ENCODE assay signal across 18 cellular contexts in genomic region chr12:132320767-132321211, GRCh38. TPM values are rescaled to one million over a fixed set of nuclear protein-coding genes. Genes with fewer than 3 reads are reported as not detected.
DNase-seq lines count a peak whose midpoint lies in the region; ATAC-seq, FAIRE-seq and TF ChIP-seq lines count a peak whose summit lies in the region.
"Had no signal": no experiment of that assay in that cellular context is flagged by ENCODE, and none has a peak within 500 bp of the region (broad histone marks: within the 10 kb centered on the region; RNA-seq: fewer than 3 reads in every experiment).

No MANE protein-coding gene starts in this region.

- TF ChIP-seq CTCF in left ventricle myocardium inferior (IDR thresholded peaks at IDR 0.05; ENCODE audit: borderline replicate concordance) (no peak), HEK293 (tag by site-specific recombination; IDR thresholded peaks at IDR 0.05) (no peak), kidney (IDR thresholded peaks at IDR 0.05; ENCODE audit: borderline replicate concordance, extremely low read depth, insufficient read depth) (no peak), spleen (IDR thresholded peaks at IDR 0.05 in 8 of 11, conservative IDR thresholded peaks at IDR 0.05 in 3 of 11) (no peak)

- H3K9me3 ChIP-seq in left ventricle myocardium inferior (replicated peaks) (no peaks in the 10 kb centered on the region), HEK293 (ENCODE audit: control insufficient read depth, insufficient read depth, low read depth, low read length) (no peaks in the 10 kb centered on the region), kidney (ENCODE audit: control insufficient read depth in 1 of 2, low read length in 2 of 2) (no peaks in the 10 kb centered on the region), spleen (no peaks in the 10 kb centered on the region)
- H3K9me3 ChIP-seq: BLaER1, HAP-1 had no signal

- H3K4me1 ChIP-seq in left ventricle myocardium inferior (no peaks in the 10 kb centered on the region), HEK293 (ENCODE audit: control insufficient read depth, insufficient read depth, low read length) (no peaks in the 10 kb centered on the region), kidney (ENCODE audit: control insufficient read depth in 1 of 2, insufficient read depth in 1 of 2, low read depth in 1 of 2, low read length in 2 of 2) (no peaks in the 10 kb centered on the region), spleen (peaks cover 0 to 20% (median 5%) of the 10 kb centered on the region in 6 donors)
- H3K4me1 ChIP-seq: HAP-1 had no signal

- WGBS in spleen, 5 donors: 82 to 93% (median 89%) methylated on average over 8 to 23 of the region's 23 CpGs

- POLR2A ChIA-PET in HEK293 (lab: Yijun Ruan, JAX): no interaction called here

- H3K9me3 Mint-ChIP-seq in stimulated activated naive B cell treated with anti-CD40 and anti-IgM and Interleukin-4, amounts not matched to agents 10 μg/mL and 1 μg/mL and 100 μg/mL, for 72 hours: no peaks in the 10 kb centered on the region
- H3K9me3 Mint-ChIP-seq: CD8-positive, alpha-beta memory T cell; HFFc6 had no signal

- H3K36me3 Mint-ChIP-seq in stimulated activated naive B cell treated with anti-CD40 and anti-IgM and Interleukin-4, amounts not matched to agents 10 μg/mL and 1 μg/mL and 100 μg/mL, for 72 hours: no peaks in the 10 kb centered on the region
- H3K36me3 Mint-ChIP-seq: CD8-positive, alpha-beta memory T cell had no signal

- CTCF ChIA-PET in HEK293 (lab: Yijun Ruan, JAX): no interaction called here

- no peak for FAIRE-seq in kidney (lab: Jason Lieb, UNC)
- FAIRE-seq: H1, HepG2, HTR-8/SVneo had no signal

- H3K4me3 ChIP-seq in left ventricle myocardium inferior (no peak overlapping the region), HEK293 (ENCODE audit: low read depth, low read length) (no peak overlapping the region), kidney (ENCODE audit: low read length in 2 of 2) (no peak overlapping the region), spleen (no peak overlapping the region)
- H3K4me3 ChIP-seq: BLaER1, HAP-1 had no signal

- H3K9ac ChIP-seq in kidney (ENCODE audit: low read length in 2 of 2): no peak overlapping the region
- H3K9ac ChIP-seq: BLaER1 had no signal

- TF ChIP-seq POLR2A in spleen (IDR thresholded peaks at IDR 0.05): no peak

- peaks cover 100% of the 10 kb centered on the region for H3K27me3 ChIP-seq in left ventricle myocardium inferior (ENCODE audit: low read depth)
- H3K27me3 ChIP-seq in spleen (replicated peaks in 1 of 7): peaks cover 0 to 96% (median 27%) of the 10 kb centered on the region in 7 donors

- H3K27me3 Mint-ChIP-seq in stimulated activated naive B cell treated with anti-CD40 and anti-IgM and Interleukin-4, amounts not matched to agents 10 μg/mL and 1 μg/mL and 100 μg/mL, for 72 hours: peaks cover 42 to 64% of the 10 kb centered on the region in 2 donors

- peaks cover 0 to 8% of the 10 kb centered on the region in 2 donors for H3K4me1 Mint-ChIP-seq in stimulated activated naive B cell treated with anti-CD40 and anti-IgM and Interleukin-4, amounts not matched to agents 10 μg/mL and 1 μg/mL and 100 μg/mL, for 72 hours

- intact Hi-C loops in Right ventricle myocardium inferior (cut with DNase I): no loop called here
- intact Hi-C loops in left ventricle myocardium inferior (cut with micrococcal nuclease): no loop called here
- intact Hi-C loops in kidney (cut with DNase I): no loop called here
- intact Hi-C loops in spleen (cut with DNase I; ENCODE audit: low total_unique reads): no loop called here

- no peaks in the 10 kb centered on the region for H3K36me3 ChIP-seq in left ventricle myocardium inferior
- H3K36me3 ChIP-seq in HEK293 (ENCODE audit: control insufficient read depth in 2 of 2, insufficient read depth in 1 of 2, low read length in 2 of 2): no peaks in the 10 kb centered on the region
- H3K36me3 ChIP-seq in kidney (ENCODE audit: control insufficient read depth in 1 of 2, insufficient read depth in 2 of 2, low read length in 2 of 2): no peaks in the 10 kb centered on the region
- no peaks in the 10 kb centered on the region for H3K36me3 ChIP-seq in spleen
- H3K36me3 ChIP-seq: BLaER1, HAP-1 had no signal

- no peak for ATAC-seq in Right ventricle myocardium inferior
- ATAC-seq in HG03139 (IDR thresholded peaks at IDR 0.05; ENCODE audit: unreplicated experiment): no peak
- no peak for ATAC-seq in stimulated activated naive B cell treated with anti-CD40 and anti-IgM and Interleukin-4, amounts not matched to agents 10 μg/mL and 1 μg/mL and 100 μg/mL, for 72 hours (replicated peaks)
- ATAC-seq: HepG2 had no signal

- DNase-seq in Right ventricle myocardium inferior (ENCODE audit: missing footprints): peak; percentile 63
- no peak for DNase-seq in left ventricle myocardium inferior
- peak; percentile 71 for DNase-seq in kidney
- peak; percentile 66 for DNase-seq in spleen
- DNase-seq in stimulated activated naive B cell treated with anti-CD40 and anti-IgM and Interleukin-4, amounts not matched to agents 10 μg/mL and 1 μg/mL and 100 μg/mL, for 72 hours: no peak
- DNase-seq: 8988T; AML-193; CD8-positive, alpha-beta memory T cell; DMS53; GF-D8; HFFc6 had no signal

- H3K27ac ChIP-seq in left ventricle myocardium inferior (replicated peaks): no peak overlapping the region
- no peak overlapping the region for H3K27ac ChIP-seq in HEK293 (ENCODE audit: extremely low read depth, low read depth, low read length)
- H3K27ac ChIP-seq in kidney (ENCODE audit: low read depth in 2 of 2, low read length in 2 of 2): no peak overlapping the region
- no peak overlapping the region for H3K27ac ChIP-seq in spleen
- H3K27ac ChIP-seq: BLaER1 had no signal

- H3K4me3 Mint-ChIP-seq in stimulated activated naive B cell treated with anti-CD40 and anti-IgM and Interleukin-4, amounts not matched to agents 10 μg/mL and 1 μg/mL and 100 μg/mL, for 72 hours: no peak overlapping the region
- H3K4me3 Mint-ChIP-seq: CD8-positive, alpha-beta memory T cell; HFFc6 had no signal

- no peak overlapping the region for H3K27ac Mint-ChIP-seq in stimulated activated naive B cell treated with anti-CD40 and anti-IgM and Interleukin-4, amounts not matched to agents 10 μg/mL and 1 μg/mL and 100 μg/mL, for 72 hours
- H3K27ac Mint-ChIP-seq: CD8-positive, alpha-beta memory T cell; HFFc6 had no signal

TF ChIP-seq in HEK293, 187 proteins besides CTCF, POLR2A, EP300 and RAD21:
- TF ChIP-seq ZNF324 (tag by site-specific recombination; IDR thresholded peaks at IDR 0.05): no peak
- no peak for TF ChIP-seq ZNF366 (tag by site-specific recombination; conservative IDR thresholded peaks at IDR 0.05)
- TF ChIP-seq EGR2 (tag by site-specific recombination; IDR thresholded peaks at IDR 0.05; ENCODE audit: low read depth): 0 out of 2 replicates have a peak, but pooled peaks have one; percentile 25
- no peak for TF ChIP-seq YY1 (tag by site-specific recombination; IDR thresholded peaks at IDR 0.05)
- TF ChIP-seq GLIS2 (tag by site-specific recombination; IDR thresholded peaks at IDR 0.05): peak; percentile 28; the same call in 1 of the 2 replicates

RNA-seq across cellular contexts. Expression of gene GALNT9, which starts 8.6 kb away (rescaled TPM):
- not detected for total RNA-seq in Right ventricle myocardium inferior
- total RNA-seq in left ventricle myocardium inferior: not detected
- 20.7 TPM for total RNA-seq in kidney
- polyA plus RNA-seq in kidney (ENCODE audit: insufficient read depth, low read depth, low replicate concordance): 4.8 TPM
- total RNA-seq in spleen: 1 to 10 TPM in 5 of 7 donors, under 1 TPM in 2; 0.52 to 2.4 (median 1.4) TPM
- under 1 TPM; 0.20 to 0.51 (median 0.30) TPM for polyA plus RNA-seq in spleen
- total RNA-seq: HFFc6 had no signal
- polyA plus RNA-seq: CD8-positive, alpha-beta memory T cell; HepG2 had no signal

Comparison
In these comparisons a context has a peak if more than half of its experiments do, and no peak if none do; other contexts are left out.
1. DNase-seq: peak in Right ventricle myocardium inferior (single experiment), kidney (single experiment) and spleen (single experiment); none in left ventricle myocardium inferior (single experiment) and stimulated activated naive B cell treated with anti-CD40 and anti-IgM and Interleukin-4, amounts not matched to agents 10 μg/mL and 1 μg/mL and 100 μg/mL, for 72 hours (single experiment).